In the genomic region with DNA sequence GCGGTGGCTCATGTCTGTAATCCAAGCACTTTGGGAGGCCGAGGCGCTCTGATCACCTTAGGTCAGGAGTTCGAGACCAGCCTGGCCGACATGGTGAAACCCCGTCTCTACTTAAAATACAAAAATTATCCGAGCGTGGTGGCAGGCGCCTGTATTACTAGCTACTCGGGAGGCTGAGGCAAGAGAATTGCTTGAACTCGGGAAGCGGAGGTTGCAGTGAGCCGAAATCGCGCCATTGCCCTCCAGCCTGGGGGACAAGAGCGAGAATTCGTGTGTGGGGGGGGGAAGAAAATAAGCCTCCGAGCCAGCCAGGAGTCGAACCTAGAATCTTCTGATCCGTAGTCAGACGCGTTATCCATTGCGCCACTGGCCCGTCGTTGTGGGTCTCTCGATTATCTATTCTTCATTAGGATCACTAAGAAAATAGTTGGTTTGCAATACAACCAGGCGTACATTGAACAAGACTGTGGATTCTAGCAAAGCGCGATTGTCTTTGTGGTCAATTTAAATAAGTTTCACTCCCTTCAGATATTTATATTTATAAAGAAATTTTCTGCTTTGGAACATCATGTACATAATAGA, we compare ENCODE assay signal across 10 cellular contexts. TPM values are rescaled to one million over a fixed set of nuclear protein-coding genes. Genes with fewer than 3 reads are reported as not detected.
DNase-seq lines count a peak whose midpoint lies in the region; ATAC-seq and TF ChIP-seq lines count a peak whose summit lies in the region.
"Had no signal": no experiment of that assay in that cellular context is flagged by ENCODE, and none has a peak within 500 bp of the region (broad histone marks: within the 10 kb centered on the region; RNA-seq: fewer than 3 reads in every experiment).

No MANE protein-coding gene starts in this region.

- H3K9me3 ChIP-seq in smooth muscle cell (replicated peaks; ENCODE audit: low read depth) (no peaks in the 10 kb centered on the region), Peyer's patch (no peaks in the 10 kb centered on the region)

- no peaks in the 10 kb centered on the region for H4K20me1 ChIP-seq in smooth muscle cell (ENCODE audit: low read depth)

- H3K79me2 ChIP-seq in smooth muscle cell (ENCODE audit: low read depth): no peaks in the 10 kb centered on the region

- TF ChIP-seq POLR2A in Peyer's patch (IDR thresholded peaks at IDR 0.05): no peak

- no peak overlapping the region for H3K9ac ChIP-seq in smooth muscle cell (ENCODE audit: low read depth)

- TF ChIP-seq CTCF in smooth muscle cell (IDR thresholded peaks at IDR 0.05; ENCODE audit: borderline replicate concordance, insufficient read depth, poor library complexity, severe bottlenecking) (no peak), Peyer's patch (IDR thresholded peaks at IDR 0.05) (no peak)

- H3F3A ChIP-seq in smooth muscle cell (ENCODE audit: low read depth): no peaks in the 10 kb centered on the region

- no peak overlapping the region for H3K27ac ChIP-seq in smooth muscle cell (ENCODE audit: low read depth)
- no peak overlapping the region for H3K27ac ChIP-seq in Peyer's patch
- H3K27ac ChIP-seq: C4-2B had no signal

- peak overlapping the region; percentile 80 for H3K4me2 ChIP-seq in smooth muscle cell

- ATAC-seq in GM21390 (IDR thresholded peaks at IDR 0.05; ENCODE audit: unreplicated experiment) (no peak), HG03571 (IDR thresholded peaks at IDR 0.05; ENCODE audit: unreplicated experiment) (no peak)

- 19% methylated on average over 29 of the region's 29 CpGs for WGBS in smooth muscle cell (ENCODE audit: low lambda C conversion rate)

- peak overlapping the region; percentile 53 for H3K4me3 ChIP-seq in smooth muscle cell
- H3K4me3 ChIP-seq in Peyer's patch: no peak overlapping the region

- H2AFZ ChIP-seq in smooth muscle cell (ENCODE audit: low read depth): peak overlapping the region; percentile 35

- H3K27me3 ChIP-seq in smooth muscle cell (ENCODE audit: low read depth) (no peaks in the 10 kb centered on the region), Peyer's patch (no peaks in the 10 kb centered on the region)

- DNase-seq in activated CD8-positive, alpha-beta memory T cell treated with anti-CD3 and anti-CD28 coated beads, Interleukin-2, amount 50 U/mL, for 48 hours: peak; percentile 60
- no peak for DNase-seq in activated CD8-positive, alpha-beta memory T cell treated with anti-CD3 and anti-CD28 coated beads, Interleukin-2, amount 50 U/mL, for 4 hours
- DNase-seq in RPMI8226 (peak; percentile 29), fibroblast of gingiva (ENCODE audit: low read depth) (peak; percentile 9), smooth muscle cell (lab: John Stamatoyannopoulos, UW; ENCODE audit: unreplicated experiment) (no peak), Peyer's patch (no peak)
- DNase-seq: NCI-H187 had no signal

- no peaks in the 10 kb centered on the region for H3K36me3 ChIP-seq in smooth muscle cell (ENCODE audit: low read depth)
- H3K36me3 ChIP-seq in Peyer's patch: no peaks in the 10 kb centered on the region

- H3K4me1 ChIP-seq in smooth muscle cell (ENCODE audit: low read depth) (no peaks in the 10 kb centered on the region), Peyer's patch (no peaks in the 10 kb centered on the region)

RNA-seq across cellular contexts. Expression of gene PRSS16, which starts 33.9 kb away (rescaled TPM):
- total RNA-seq in smooth muscle cell (3.3 and 7.6 TPM in 2 replicates), Peyer's patch (10 to 100 TPM in 3 of 4 donors, 1 to 10 TPM in 1; 5.0 to 37.1 (median 29.8) TPM)
- 2.8 and 5.7 TPM in 2 replicates for polyA plus RNA-seq in smooth muscle cell

Comparison
In these comparisons a context has a peak if more than half of its experiments do, and no peak if none do; other contexts are left out.
1. DNase-seq: peak in activated CD8-positive, alpha-beta memory T cell treated with anti-CD3 and anti-CD28 coated beads, Interleukin-2, amount 50 U/mL, for 48 hours (single experiment), RPMI8226 (single experiment) and fibroblast of gingiva (single experiment); none in activated CD8-positive, alpha-beta memory T cell treated with anti-CD3 and anti-CD28 coated beads, Interleukin-2, amount 50 U/mL, for 4 hours (single experiment), smooth muscle cell (single experiment) and Peyer's patch (0 of 3).